24 cellular contexts compared by ENCODE assay signal in the genomic region with DNA sequence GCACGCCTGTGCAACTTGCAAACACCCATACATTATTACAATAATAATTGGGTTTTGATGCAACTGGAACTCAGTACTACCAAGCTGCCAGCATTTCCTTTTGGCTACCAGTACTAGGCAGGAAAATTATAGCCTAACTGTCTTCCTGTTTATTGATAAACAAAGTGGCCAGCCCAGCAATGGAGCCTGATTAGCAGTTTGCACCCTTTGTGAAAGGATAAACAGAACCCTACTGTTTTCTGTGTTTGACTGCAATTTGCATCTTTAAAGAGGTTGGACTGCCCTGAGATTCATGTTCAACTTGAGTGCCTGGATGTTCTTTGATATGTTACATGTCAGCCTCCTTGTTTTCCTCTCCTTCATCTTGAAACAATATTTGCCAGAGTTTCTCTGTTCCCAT.
"Had no signal": no experiment of that assay in that cellular context is flagged by ENCODE, and none has a peak within 500 bp of the region (broad histone marks: within the 10 kb centered on the region; RNA-seq: fewer than 3 reads in every experiment).

No MANE protein-coding gene starts in this region.

- H3K27me3 ChIP-seq: adrenal gland, esophagus squamous epithelium, ovary, suprapubic skin, transverse colon, uterus had no signal

- H3K9me3 ChIP-seq: adrenal gland, esophagus squamous epithelium, lower lobe of right lung, ovary, psoas muscle, suprapubic skin, transverse colon, uterus had no signal

- H3K4me1 Mint-ChIP-seq: naive thymus-derived CD8-positive, alpha-beta T cell; stimulated activated naive CD8-positive, alpha-beta T cell treated with anti-CD3 and anti-CD28 coated beads, Interleukin-15, amount 100 ng/mL, for 72 hours had no signal

- H3K36me3 Mint-ChIP-seq: activated naive CD4-positive, alpha-beta T cell treated with anti-CD3 and anti-CD28 coated beads, Interleukin-2, amount 50 U/mL, for 72 hours had no signal

- H3K4me3 Mint-ChIP-seq: naive thymus-derived CD8-positive, alpha-beta T cell; stimulated activated naive CD8-positive, alpha-beta T cell treated with anti-CD3 and anti-CD28 coated beads, Interleukin-15, amount 100 ng/mL, for 72 hours had no signal

- H3K4me3 ChIP-seq: adrenal gland, esophagus squamous epithelium, lower lobe of right lung, ovary, psoas muscle, skin epidermis, suprapubic skin, transverse colon, uterus had no signal

- H3K27me3 Mint-ChIP-seq: naive thymus-derived CD8-positive, alpha-beta T cell; stimulated activated naive CD8-positive, alpha-beta T cell treated with anti-CD3 and anti-CD28 coated beads, Interleukin-15, amount 100 ng/mL, for 72 hours had no signal

- H3K9me3 Mint-ChIP-seq: naive thymus-derived CD8-positive, alpha-beta T cell; stimulated activated naive CD8-positive, alpha-beta T cell treated with anti-CD3 and anti-CD28 coated beads, Interleukin-15, amount 100 ng/mL, for 72 hours had no signal

- ATAC-seq: activated naive CD4-positive, alpha-beta T cell treated with anti-CD3 and anti-CD28 coated beads, Interleukin-2, amount 50 U/mL, for 72 hours; left colon; lower lobe of right lung; naive thymus-derived CD8-positive, alpha-beta T cell; psoas muscle; right cardiac atrium; stimulated activated naive CD8-positive, alpha-beta T cell treated with anti-CD3 and anti-CD28 coated beads, Interleukin-15, amount 100 ng/mL, for 72 hours had no signal

- H3K27ac Mint-ChIP-seq: activated naive CD4-positive, alpha-beta T cell treated with anti-CD3 and anti-CD28 coated beads, Interleukin-2, amount 50 U/mL, for 72 hours; naive thymus-derived CD8-positive, alpha-beta T cell; stimulated activated naive CD8-positive, alpha-beta T cell treated with anti-CD3 and anti-CD28 coated beads, Interleukin-15, amount 100 ng/mL, for 72 hours had no signal

- DNase-seq: activated CD4-positive, alpha-beta T cell treated with anti-CD3 and anti-CD28 coated beads for 1 hour; activated CD8-positive, alpha-beta memory T cell treated with anti-CD3 and anti-CD28 coated beads for 24 hours; activated CD8-positive, alpha-beta memory T cell treated with anti-CD3 and anti-CD28 coated beads, Interleukin-2, amount 50 U/mL, for 48 hours; activated effector memory CD4-positive, alpha-beta T cell treated with Interleukin-2 at 50 U/mL for 16 hours; activated T-cell treated with anti-CD3 and anti-CD28 coated beads, Interleukin-2, amount 50 U/mL, for 48 hours; adrenal gland; effector CD4-positive, alpha-beta T cell; esophagus squamous epithelium; islet precursor cell; left colon; lower lobe of right lung; naive thymus-derived CD8-positive, alpha-beta T cell; ovary; psoas muscle; right cardiac atrium; stimulated activated CD4-positive, alpha-beta T cell treated with anti-CD3 and anti-CD28 coated beads, Interleukin-15, amount 100 ng/mL, for 24 hours; stimulated activated CD4-positive, alpha-beta T cell treated with anti-CD3 and anti-CD28 coated beads, Interleukin-2, amount 100 ng/mL, for 48 hours; stimulated activated naive CD8-positive, alpha-beta T cell treated with anti-CD3 and anti-CD28 coated beads, Interleukin-15, amount 100 ng/mL, for 72 hours; transverse colon; uterus had no signal

- H3K27ac ChIP-seq: adrenal gland, esophagus squamous epithelium, lower lobe of right lung, ovary, psoas muscle, skin epidermis, suprapubic skin, transverse colon, uterus, VCaP had no signal

- H3K4me1 ChIP-seq: adrenal gland, esophagus squamous epithelium, lower lobe of right lung, psoas muscle, suprapubic skin, transverse colon, uterus had no signal

- H3K36me3 ChIP-seq: adrenal gland, esophagus squamous epithelium, lower lobe of right lung, ovary, suprapubic skin, transverse colon, uterus had no signal
